ENCODE assay signal across 12 cellular contexts in the genomic region with DNA sequence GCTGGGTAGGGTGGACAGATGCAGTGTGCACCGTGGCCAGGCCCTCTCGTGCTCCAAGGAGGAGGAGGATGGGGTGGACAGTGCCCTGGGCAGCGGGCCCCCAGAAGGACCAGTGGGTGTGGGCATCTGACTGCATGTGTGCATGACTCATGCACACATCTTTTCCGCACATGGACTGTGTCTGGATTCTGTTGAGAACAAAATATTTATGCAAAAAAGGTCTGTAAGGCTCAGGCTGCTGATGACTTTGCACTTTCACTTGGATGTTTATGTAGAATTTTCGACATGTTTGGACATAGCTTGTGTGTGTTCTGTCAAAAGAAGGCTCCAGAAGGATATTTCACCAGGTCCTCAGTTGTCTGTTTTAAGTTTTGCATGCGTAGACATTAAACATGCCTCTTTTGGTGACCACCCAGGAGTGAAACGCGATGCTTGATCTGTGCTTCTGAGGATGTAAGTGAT. TPM values are rescaled to one million over a fixed set of nuclear protein-coding genes. Genes with fewer than 3 reads are reported as not detected.
DNase-seq lines count a peak whose midpoint lies in the region; ATAC-seq and TF ChIP-seq lines count a peak whose summit lies in the region.
"Had no signal": no experiment of that assay in that cellular context is flagged by ENCODE, and none has a peak within 500 bp of the region (broad histone marks: within the 10 kb centered on the region; RNA-seq: fewer than 3 reads in every experiment).

No MANE protein-coding gene starts in this region.

- no peaks in the 10 kb centered on the region for H3K27me3 ChIP-seq in skeletal muscle satellite cell (ENCODE audit: control insufficient read depth, insufficient read depth, low read length)

- H3K4me3 ChIP-seq in astrocyte of the cerebellum (ENCODE audit: low read depth, low read length) (no peak overlapping the region), skeletal muscle satellite cell (ENCODE audit: low read length) (no peak overlapping the region)

- peaks cover 62% of the 10 kb centered on the region for H3K4me1 ChIP-seq in skeletal muscle satellite cell (ENCODE audit: control insufficient read depth, insufficient read depth, low read length)

- no peaks in the 10 kb centered on the region for H3K9me3 ChIP-seq in skeletal muscle satellite cell (replicated peaks; ENCODE audit: low read length)

- DNase-seq in ELR (ENCODE audit: low read depth) (peak; percentile 88), astrocyte of the cerebellum (ENCODE audit: low read depth) (peak; percentile 60), foreskin melanocyte (peak; percentile 32), NCI-H1436 (lab: John Stamatoyannopoulos, UW) (no peak), NCI-H1105 treated with DMSO at 0.1 percent for 48 hours (lab: John Stamatoyannopoulos, UW) (no peak)
- no peak for DNase-seq in stimulated activated naive CD4-positive, alpha-beta T cell treated with Interleukin-2 at 50 U/mL for 16 hours (lab: John Stamatoyannopoulos, UW)
- DNase-seq in stimulated activated naive CD8-positive, alpha-beta T cell treated with anti-CD3 and anti-CD28 coated beads, Interleukin-15, Interleukin-2, amounts not matched to agents 100 U/mL and 50 U/mL, for 24 hours, result no peak
- DNase-seq: activated naive CD4-positive, alpha-beta T cell treated with anti-CD3 and anti-CD28 coated beads for 36 hours; DMS 273 treated with DMSO at 0.1 percent for 48 hours; retina; Right ventricle myocardium superior had no signal

- no peak for ATAC-seq in stimulated activated naive CD8-positive, alpha-beta T cell treated with anti-CD3 and anti-CD28 coated beads, Interleukin-15, Interleukin-2, amounts not matched to agents 100 U/mL and 50 U/mL, for 24 hours

- H3K36me3 ChIP-seq in skeletal muscle satellite cell (ENCODE audit: insufficient read depth, low read length), result no peaks in the 10 kb centered on the region

- peak overlapping the region; percentile 42 for H3K9ac ChIP-seq in skeletal muscle satellite cell (ENCODE audit: low read depth, low read length)

- no peak for TF ChIP-seq CTCF in astrocyte of the cerebellum (IDR thresholded peaks at IDR 0.05; ENCODE audit: low read depth, low read length, missing control alignments)

- peak overlapping the region; percentile 53 for H3K4me2 ChIP-seq in skeletal muscle satellite cell (ENCODE audit: low read length)

- in situ Hi-C loops in astrocyte of the cerebellum (cut with HindIII; ENCODE audit: low sequenced_read_pairs), result no loop called here

RNA-seq across cellular contexts. Expression of a gene that starts 45.6 kb away (rescaled TPM):
- 14.0 and 16.7 TPM in 2 replicates for total RNA-seq in skeletal muscle satellite cell (2012; rRNA removed)

Comparison
In these comparisons a context has a peak if more than half of its experiments do, and no peak if none do; other contexts are left out.
1. DNase-seq: peak in ELR (single experiment), astrocyte of the cerebellum (single experiment) and foreskin melanocyte (single experiment); none in stimulated activated naive CD4-positive, alpha-beta T cell treated with Interleukin-2 at 50 U/mL for 16 hours (single experiment), NCI-H1436 (single experiment), NCI-H1105 treated with DMSO at 0.1 percent for 48 hours (single experiment) and stimulated activated naive CD8-positive, alpha-beta T cell treated with anti-CD3 and anti-CD28 coated beads, Interleukin-15, Interleukin-2, amounts not matched to agents 100 U/mL and 50 U/mL, for 24 hours (single experiment).